9 cellular contexts compared by ENCODE assay signal in genomic region chr12:5171701-5172100, GRCh38.
DNase-seq lines count a peak whose midpoint lies in the region; TF ChIP-seq lines count a peak whose summit lies in the region.
"Had no signal": no experiment of that assay in that cellular context is flagged by ENCODE, and none has a peak within 500 bp of the region (broad histone marks: within the 10 kb centered on the region; RNA-seq: fewer than 3 reads in every experiment).

No MANE protein-coding gene starts in this region.

- intact Hi-C loops in testis (cut with DNase I; ENCODE audit: low total_unique reads), result no loop called here
- intact Hi-C loops in activated CD4-positive, alpha-beta T cell treated with anti-CD3 and anti-CD28 coated beads, Interleukin-2, amount 10 ng/mL, durations not matched to agents 24 days and 14 days (cut with micrococcal nuclease), result no loop called here

- TF ChIP-seq CTCF in testis (IDR thresholded peaks at IDR 0.05), result peak in 2 of 3 experiments; percentile 45 to 52

- 40 to 44% methylated on average over 5 of the region's 5 CpGs for WGBS in testis, 2 donors

- H3K36me3 ChIP-seq in adipocyte (ENCODE audit: control insufficient read depth, insufficient read depth, low read length, severe bottlenecking) (no peaks in the 10 kb centered on the region), testis (ENCODE audit: low read depth, missing control alignments) (no peaks in the 10 kb centered on the region)

- H3K27ac Mint-ChIP-seq in activated CD4-positive, alpha-beta T cell treated with anti-CD3 and anti-CD28 coated beads, Interleukin-2, amount 10 ng/mL, durations not matched to agents 24 days and 14 days, result no peak overlapping the region
- H3K27ac Mint-ChIP-seq: memory B cell had no signal

- H3K27ac ChIP-seq in testis, result no peak overlapping the region

- peaks cover 3% of the 10 kb centered on the region for H3K4me1 Mint-ChIP-seq in activated CD4-positive, alpha-beta T cell treated with anti-CD3 and anti-CD28 coated beads, Interleukin-2, amount 10 ng/mL, durations not matched to agents 24 days and 14 days
- H3K4me1 Mint-ChIP-seq: memory B cell had no signal

- TF ChIP-seq POLR2A in testis (IDR thresholded peaks at IDR 0.05), result no peak

- H3K36me3 Mint-ChIP-seq in activated CD4-positive, alpha-beta T cell treated with anti-CD3 and anti-CD28 coated beads, Interleukin-2, amount 10 ng/mL, durations not matched to agents 24 days and 14 days (ENCODE audit: low read depth), result no peaks in the 10 kb centered on the region
- H3K36me3 Mint-ChIP-seq: memory B cell had no signal

- H3K4me3 ChIP-seq in adipocyte (ENCODE audit: low read length), result no peak overlapping the region
- H3K4me3 ChIP-seq in testis, result no peak overlapping the region

- no peak overlapping the region for H3K4me3 Mint-ChIP-seq in activated CD4-positive, alpha-beta T cell treated with anti-CD3 and anti-CD28 coated beads, Interleukin-2, amount 10 ng/mL, durations not matched to agents 24 days and 14 days
- H3K4me3 Mint-ChIP-seq: memory B cell had no signal

- no peak overlapping the region for H3K9ac ChIP-seq in adipocyte (ENCODE audit: low read length)

- H3K27me3 ChIP-seq in adipocyte (replicated peaks; ENCODE audit: control insufficient read depth, insufficient read depth, low read length) (peaks cover 17% of the 10 kb centered on the region), testis (no peaks in the 10 kb centered on the region)

- in situ Hi-C loops in KBM-7 (cut with MboI; ENCODE audit: low pct_unique_long_range_greater_than_20kb, low sequenced_read_pairs), result no loop called here

- DNase-seq in DMS114 treated with DMSO at 0.1 percent for 48 hours (lab: John Stamatoyannopoulos, UW; ENCODE audit: unreplicated experiment) (peak; percentile 7), KBM-7 (peak; percentile 19), adipocyte (ENCODE audit: low read depth) (peak; percentile 61), hippocampal formation (lab: John Stamatoyannopoulos, UW) (peak; percentile 1 to 17), testis (peak; percentile 20), GM19238 (ENCODE audit: insufficient read length, low spot score) (no peak), putamen (ENCODE audit: low spot score) (no peak)
- DNase-seq in activated CD4-positive, alpha-beta T cell treated with anti-CD3 and anti-CD28 coated beads, Interleukin-2, amount 10 ng/mL, durations not matched to agents 24 days and 14 days, result no peak

- H3K9me3 Mint-ChIP-seq in activated CD4-positive, alpha-beta T cell treated with anti-CD3 and anti-CD28 coated beads, Interleukin-2, amount 10 ng/mL, durations not matched to agents 24 days and 14 days, result no peaks in the 10 kb centered on the region

- H3K4me1 ChIP-seq in adipocyte (ENCODE audit: control insufficient read depth, insufficient read depth, low read length) (peaks cover 2% of the 10 kb centered on the region), testis (no peaks in the 10 kb centered on the region)

- H3K9me3 ChIP-seq in adipocyte (ENCODE audit: control insufficient read depth, low read length) (no peaks in the 10 kb centered on the region), testis (no peaks in the 10 kb centered on the region)

- H3K27me3 Mint-ChIP-seq in activated CD4-positive, alpha-beta T cell treated with anti-CD3 and anti-CD28 coated beads, Interleukin-2, amount 10 ng/mL, durations not matched to agents 24 days and 14 days, result no peaks in the 10 kb centered on the region

Comparison
In these comparisons a context has a peak if more than half of its experiments do, and no peak if none do; other contexts are left out.
1. DNase-seq: peak in DMS114 treated with DMSO at 0.1 percent for 48 hours (single experiment), KBM-7 (single experiment), adipocyte (single experiment), hippocampal formation (2 of 2) and testis (single experiment); none in GM19238 (single experiment), putamen (single experiment) and activated CD4-positive, alpha-beta T cell treated with anti-CD3 and anti-CD28 coated beads, Interleukin-2, amount 10 ng/mL, durations not matched to agents 24 days and 14 days (single experiment).